ENCODE assay signal across 10 cellular contexts in the genomic region with DNA sequence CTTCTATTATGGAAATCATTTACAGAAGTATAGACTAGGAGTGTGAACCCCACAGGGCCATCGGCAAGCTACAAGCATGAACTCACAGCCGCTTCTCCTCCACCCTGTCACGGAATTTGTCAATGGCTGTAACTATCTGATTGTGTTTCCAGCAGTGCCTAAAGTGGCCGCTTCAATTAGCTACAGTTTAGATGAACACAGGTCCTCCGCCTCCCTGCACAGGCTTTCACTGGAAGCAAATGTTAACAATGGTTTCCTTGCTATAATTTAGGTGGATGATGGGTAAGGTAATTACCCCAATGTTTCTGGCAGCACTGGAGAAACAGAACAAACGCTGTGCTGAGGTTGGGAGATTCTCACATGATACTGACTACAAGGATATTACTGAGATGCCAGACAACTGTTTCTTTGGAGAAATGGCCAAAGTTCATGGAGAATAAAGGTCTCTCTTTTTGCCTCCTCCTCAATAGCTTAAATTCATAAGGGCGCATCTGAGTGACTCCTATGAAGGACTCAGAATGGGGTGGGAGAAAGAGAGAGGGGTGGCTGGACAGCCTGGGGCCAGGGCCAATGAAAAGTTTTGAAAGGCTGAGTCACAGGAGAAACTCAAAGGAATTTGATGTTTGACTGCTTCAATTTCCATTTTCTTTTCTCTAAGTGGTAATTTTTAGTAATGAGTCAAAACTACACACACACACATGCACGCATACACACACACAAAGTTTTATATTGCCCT.
A peak's percentile ranks its signal among the peaks of the same experiment; 100 is the strongest.
DNase-seq lines count a peak whose midpoint lies in the region; ATAC-seq and TF ChIP-seq lines count a peak whose summit lies in the region.
"Had no signal": no experiment of that assay in that cellular context is flagged by ENCODE, and none has a peak within 500 bp of the region (broad histone marks: within the 10 kb centered on the region; RNA-seq: fewer than 3 reads in every experiment).

No MANE protein-coding gene starts in this region.

- H3K4me3 Mint-ChIP-seq in CD14-positive monocyte = no peak overlapping the region
- H3K4me3 Mint-ChIP-seq: activated naive CD4-positive, alpha-beta T cell treated with anti-CD3 and anti-CD28 coated beads, Interleukin-2, amount 10 ng/mL, durations not matched to agents 7 days and 5 days had no signal

- peaks cover 26 to 47% of the 10 kb centered on the region in 2 donors for H3K36me3 Mint-ChIP-seq in CD14-positive monocyte

- peaks cover 1% of the 10 kb centered on the region for H3K9me3 ChIP-seq in neuron (ENCODE audit: low read length)

- no peak for TF ChIP-seq CTCF in CD14-positive monocyte (IDR thresholded peaks at IDR 0.05)

- H3K27me3 Mint-ChIP-seq in CD14-positive monocyte (ENCODE audit: low read depth in 3 of 3) = peaks cover 0 to 2% (median 0%) of the 10 kb centered on the region in 3 donors
- H3K27me3 Mint-ChIP-seq: activated naive CD4-positive, alpha-beta T cell treated with anti-CD3 and anti-CD28 coated beads, Interleukin-2, amount 10 ng/mL, durations not matched to agents 7 days and 5 days had no signal

- H3K4me1 ChIP-seq in neuron (ENCODE audit: insufficient read depth, low read length) = peaks cover 28% of the 10 kb centered on the region

- H2AFZ ChIP-seq in neuron (ENCODE audit: low read depth, low read length) = no peak overlapping the region

- peaks cover 24% of the 10 kb centered on the region for H3K4me1 Mint-ChIP-seq in CD14-positive monocyte

- no peak for DNase-seq in CD14-positive monocyte (ENCODE audit: low spot score)
- DNase-seq in RPMI7951 (ENCODE audit: low read depth) = peak; percentile 84
- DNase-seq in fibroblast of peridontal ligament (ENCODE audit: extremely low read depth) = peak; percentile 87
- DNase-seq in NCI-H524 (lab: John Stamatoyannopoulos, UW) = no peak
- DNase-seq: activated naive CD4-positive, alpha-beta T cell treated with anti-CD3 and anti-CD28 coated beads, Interleukin-2, amount 10 ng/mL, durations not matched to agents 7 days and 5 days; NCI-H1694 treated with DMSO at 0.1 percent for 48 hours had no signal

- no peak for ATAC-seq in HG03571 (IDR thresholded peaks at IDR 0.05; ENCODE audit: unreplicated experiment)
- ATAC-seq in HG02571 (IDR thresholded peaks at IDR 0.05; ENCODE audit: unreplicated experiment) = no peak
- no peak for ATAC-seq in GM21717 (IDR thresholded peaks at IDR 0.05; ENCODE audit: unreplicated experiment)

- peaks cover 17% of the 10 kb centered on the region for H3K36me3 ChIP-seq in neuron (ENCODE audit: insufficient read depth, low read length)

- peak overlapping the region; percentile 38 to 87 (median 74) for H3K27ac Mint-ChIP-seq in CD14-positive monocyte
- H3K27ac Mint-ChIP-seq: activated naive CD4-positive, alpha-beta T cell treated with anti-CD3 and anti-CD28 coated beads, Interleukin-2, amount 10 ng/mL, durations not matched to agents 7 days and 5 days had no signal

- no peaks in the 10 kb centered on the region for H3K9me3 Mint-ChIP-seq in CD14-positive monocyte
- H3K9me3 Mint-ChIP-seq: activated naive CD4-positive, alpha-beta T cell treated with anti-CD3 and anti-CD28 coated beads, Interleukin-2, amount 10 ng/mL, durations not matched to agents 7 days and 5 days had no signal

- intact Hi-C loops in CD14-positive monocyte (cut with micrococcal nuclease) = loop anchor here in 1 of 2 donors (10.0 kb wide), 1 partner anchor 179 kb away; no protein-coding TSS in a partner anchor

- H3K4me3 ChIP-seq in neuron (ENCODE audit: low read length) = peak overlapping the region; percentile 8

- H3K27me3 ChIP-seq in neuron (ENCODE audit: insufficient read depth, low read length) = no peaks in the 10 kb centered on the region

Comparison
In these comparisons a context has a peak if more than half of its experiments do, and no peak if none do; other contexts are left out.
1. DNase-seq: peak in RPMI7951 (single experiment) and fibroblast of peridontal ligament (single experiment); none in CD14-positive monocyte (single experiment) and NCI-H524 (0 of 2).